8 cellular contexts compared by ENCODE assay signal in the genomic region with DNA sequence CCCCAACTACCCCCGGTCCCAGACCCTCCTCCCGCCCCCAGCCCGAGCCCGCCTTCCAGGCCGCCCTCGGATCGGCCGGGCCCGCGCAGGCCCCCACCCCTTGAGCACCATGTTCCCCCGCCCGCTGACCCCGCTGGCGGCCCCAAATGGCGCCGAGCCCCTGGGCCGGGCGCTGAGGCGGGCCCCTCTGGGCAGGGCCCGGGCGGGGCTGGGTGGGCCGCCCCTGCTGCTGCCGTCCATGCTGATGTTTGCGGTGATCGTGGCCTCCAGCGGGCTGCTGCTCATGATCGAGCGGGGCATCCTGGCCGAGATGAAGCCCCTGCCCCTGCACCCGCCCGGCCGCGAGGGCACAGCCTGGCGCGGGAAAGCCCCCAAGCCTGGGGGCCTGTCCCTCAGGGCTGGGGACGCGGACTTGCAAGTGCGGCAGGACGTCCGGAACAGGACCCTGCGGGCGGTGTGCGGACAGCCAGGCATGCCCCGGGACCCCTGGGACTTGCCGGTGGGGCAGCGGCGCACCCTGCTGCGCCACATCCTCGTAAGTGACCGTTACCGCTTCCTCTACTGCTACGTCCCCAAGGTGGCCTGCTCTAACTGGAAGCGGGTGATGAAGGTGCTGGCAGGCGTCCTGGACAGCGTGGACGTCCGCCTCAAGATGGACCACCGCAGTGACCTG. TPM values are rescaled to one million over a fixed set of nuclear protein-coding genes. Genes with fewer than 3 reads are reported as not detected.
A peak's percentile ranks its signal among the peaks of the same experiment; 100 is the strongest.
DNase-seq lines count a peak whose midpoint lies in the region; ATAC-seq and TF ChIP-seq lines count a peak whose summit lies in the region.

No MANE protein-coding gene starts in this region.

- no peak overlapping the region for H3K27ac ChIP-seq in MM.1S (ENCODE audit: low read length)
- H3K27ac ChIP-seq in smooth muscle cell (ENCODE audit: low read depth) = peak overlapping the region; percentile 82

- H2AFZ ChIP-seq in MM.1S (ENCODE audit: low read length) (peak overlapping the region; percentile 82), smooth muscle cell (ENCODE audit: low read depth) (peak overlapping the region; percentile 72)

- 1% methylated on average over 23 of the region's 58 CpGs for WGBS in smooth muscle cell (ENCODE audit: low lambda C conversion rate)

- H3K4me1 ChIP-seq in MM.1S (ENCODE audit: low read length) = no peaks in the 10 kb centered on the region; the same call in 1 of the 2 replicates
- peaks cover 25% of the 10 kb centered on the region for H3K4me1 ChIP-seq in adipocyte (ENCODE audit: control insufficient read depth, insufficient read depth, low read length)
- peaks cover 11% of the 10 kb centered on the region for H3K4me1 ChIP-seq in iPS-15b (ENCODE audit: control insufficient read depth, insufficient read depth, low read length)
- peaks cover 12% of the 10 kb centered on the region for H3K4me1 ChIP-seq in smooth muscle cell (ENCODE audit: low read depth)

- DNase-seq in COR-L47 (lab: John Stamatoyannopoulos, UW) = peak; percentile 23
- DNase-seq in MM.1S = no peak
- DNase-seq in adipocyte (ENCODE audit: low read depth) = peak; percentile 58
- DNase-seq in smooth muscle cell (lab: John Stamatoyannopoulos, UW; ENCODE audit: unreplicated experiment) = no peak
- DNase-seq in amniotic stem cell (lab: John Stamatoyannopoulos, UW) = no peak
- no peak for DNase-seq in middle frontal gyrus (ENCODE audit: extremely low spot score, low spot score)

- H3K9me3 ChIP-seq in MM.1S (replicated peaks; ENCODE audit: insufficient read depth, low read length) (no peaks in the 10 kb centered on the region), adipocyte (ENCODE audit: control insufficient read depth, low read length) (no peaks in the 10 kb centered on the region), iPS-15b (ENCODE audit: control insufficient read depth, insufficient read depth, low read length) (no peaks in the 10 kb centered on the region), smooth muscle cell (replicated peaks; ENCODE audit: low read depth) (no peaks in the 10 kb centered on the region)

- peak; percentile 20 for ATAC-seq in GM21576 (IDR thresholded peaks at IDR 0.05; ENCODE audit: unreplicated experiment)

- H3K4me3 ChIP-seq in MM.1S (ENCODE audit: low read length) (peak overlapping the region; percentile 97), adipocyte (ENCODE audit: low read length) (peak overlapping the region; percentile 85), iPS-15b (ENCODE audit: low read depth, low read length) (peak overlapping the region; percentile 91), smooth muscle cell (peak overlapping the region; percentile 84)

- H3K9me2 ChIP-seq in MM.1S (replicated peaks; ENCODE audit: insufficient read depth, low read length) = no peaks in the 10 kb centered on the region

- H3K27me3 ChIP-seq in MM.1S (replicated peaks; ENCODE audit: insufficient read depth, low read length) (no peaks in the 10 kb centered on the region), adipocyte (replicated peaks; ENCODE audit: control insufficient read depth, insufficient read depth, low read length) (no peaks in the 10 kb centered on the region), iPS-15b (ENCODE audit: control insufficient read depth, insufficient read depth, low read length) (peaks cover 5% of the 10 kb centered on the region), smooth muscle cell (ENCODE audit: low read depth) (no peaks in the 10 kb centered on the region)

- H3K4me2 ChIP-seq in MM.1S (ENCODE audit: low read depth, low read length) = peak overlapping the region; percentile 96
- peak overlapping the region; percentile 100 for H3K4me2 ChIP-seq in smooth muscle cell

- TF ChIP-seq CTCF in MM.1S (IDR thresholded peaks at IDR 0.05; ENCODE audit: low read length) (no peak), smooth muscle cell (IDR thresholded peaks at IDR 0.05; ENCODE audit: borderline replicate concordance, insufficient read depth, poor library complexity, severe bottlenecking) (no peak)

- H4K20me1 ChIP-seq in MM.1S (ENCODE audit: insufficient read depth, low read length) (no peaks in the 10 kb centered on the region), smooth muscle cell (ENCODE audit: low read depth) (no peaks in the 10 kb centered on the region)

- H3K36me3 ChIP-seq in MM.1S (replicated peaks; ENCODE audit: insufficient read depth, low read length) = no peaks in the 10 kb centered on the region
- H3K36me3 ChIP-seq in adipocyte (ENCODE audit: control insufficient read depth, insufficient read depth, low read length, severe bottlenecking) = peaks cover 10% of the 10 kb centered on the region
- H3K36me3 ChIP-seq in iPS-15b (ENCODE audit: control insufficient read depth, insufficient read depth, low read length) = peaks cover 11% of the 10 kb centered on the region
- H3K36me3 ChIP-seq in smooth muscle cell (ENCODE audit: low read depth) = no peaks in the 10 kb centered on the region

- H3K9ac ChIP-seq in MM.1S (ENCODE audit: low read length) = peak overlapping the region; percentile 74
- peak overlapping the region; percentile 92 for H3K9ac ChIP-seq in adipocyte (ENCODE audit: low read length)
- peak overlapping the region; percentile 83 for H3K9ac ChIP-seq in iPS-15b (ENCODE audit: low read depth, low read length)
- peak overlapping the region; percentile 68 for H3K9ac ChIP-seq in smooth muscle cell (ENCODE audit: low read depth)

- H3F3A ChIP-seq in MM.1S (ENCODE audit: insufficient read depth, low read length) (peaks cover 6% of the 10 kb centered on the region), smooth muscle cell (ENCODE audit: low read depth) (peaks cover 16% of the 10 kb centered on the region)

- 0 out of 2 replicates have a peak, but pooled peaks cover 6% of the 10 kb centered on the region for H3K79me2 ChIP-seq in MM.1S (ENCODE audit: low read length)
- no peaks in the 10 kb centered on the region for H3K79me2 ChIP-seq in smooth muscle cell (ENCODE audit: low read depth)

RNA-seq across cellular contexts. Expression of gene CHST14, which starts 0.5 kb away (rescaled TPM):
- 19.1 and 20.5 TPM in 2 replicates for total RNA-seq in smooth muscle cell
- polyA plus RNA-seq in smooth muscle cell = 23.7 and 24.6 TPM in 2 replicates

RNA-seq across cellular contexts. Expression of gene BAHD1, which starts 30.5 kb away (rescaled TPM):
- total RNA-seq in smooth muscle cell = 7.9 and 8.4 TPM in 2 replicates
- polyA plus RNA-seq in smooth muscle cell = 11.1 and 13.4 TPM in 2 replicates

Comparison
In these comparisons a context has a peak if more than half of its experiments do, and no peak if none do; other contexts are left out.
1. DNase-seq: peak in COR-L47 (single experiment) and adipocyte (single experiment); none in MM.1S (single experiment), smooth muscle cell (single experiment), amniotic stem cell (single experiment) and middle frontal gyrus (single experiment).
2. Peak in every context shown above with its lines, with median percentiles within 50 percentile points of each other: H3K4me3 ChIP-seq and H3K9ac ChIP-seq.